In genomic region chr2:75465317-75465998, GRCh38 we compare ENCODE assay signal across 9 cellular contexts.
DNase-seq lines count a peak whose midpoint lies in the region; ATAC-seq and TF ChIP-seq lines count a peak whose summit lies in the region.
"Had no signal": no experiment of that assay in that cellular context is flagged by ENCODE, and none has a peak within 500 bp of the region (broad histone marks: within the 10 kb centered on the region; RNA-seq: fewer than 3 reads in every experiment).

No MANE protein-coding gene starts in this region.

- DNase-seq in COLO829 (ENCODE audit: low spot score) (peak; percentile 36), HT1080 (ENCODE audit: low read depth) (peak; percentile 36), astrocyte of the cerebellum (ENCODE audit: low read depth) (peak; percentile 41), left lobe of liver (ENCODE audit: low spot score) (no peak), NCI-H526 (lab: John Stamatoyannopoulos, UW) (no peak), GF-D8 (lab: John Stamatoyannopoulos, UW) (no peak), natural killer cell (no peak)

- ATAC-seq in left lobe of liver = peak; percentile 89
- ATAC-seq in natural killer cell = no peak
- ATAC-seq in HG03432 (IDR thresholded peaks at IDR 0.05; ENCODE audit: unreplicated experiment) = no peak

- peaks cover 0 to 2% of the 10 kb centered on the region in 2 donors for H3K9me3 Mint-ChIP-seq in natural killer cell

- in situ Hi-C loops in astrocyte of the cerebellum (cut with HindIII; ENCODE audit: low sequenced_read_pairs) = no loop called here

- no peaks in the 10 kb centered on the region for H3K4me1 Mint-ChIP-seq in natural killer cell

- no peak overlapping the region for H3K27ac Mint-ChIP-seq in natural killer cell

- intact Hi-C loops in natural killer cell (cut with micrococcal nuclease) = no loop called here

- H3K36me3 Mint-ChIP-seq in natural killer cell = no peaks in the 10 kb centered on the region

- H3K4me3 Mint-ChIP-seq in natural killer cell = no peak overlapping the region

- H3K27me3 Mint-ChIP-seq in natural killer cell (ENCODE audit: low read depth in 2 of 2) = peaks cover 11 to 47% of the 10 kb centered on the region in 2 donors

- TF ChIP-seq CTCF in astrocyte of the cerebellum (IDR thresholded peaks at IDR 0.05; ENCODE audit: low read depth, low read length, missing control alignments) (peak; percentile 79), natural killer cell (IDR thresholded peaks at IDR 0.05) (no peak)

- no peak overlapping the region for H3K4me3 ChIP-seq in astrocyte of the cerebellum (ENCODE audit: low read depth, low read length)
- H3K4me3 ChIP-seq: SK-N-MC had no signal

Comparison
In these comparisons a context has a peak if more than half of its experiments do, and no peak if none do; other contexts are left out.
1. DNase-seq: peak in COLO829 (single experiment), HT1080 (single experiment) and astrocyte of the cerebellum (single experiment); none in left lobe of liver (single experiment), NCI-H526 (0 of 2), GF-D8 (single experiment) and natural killer cell (single experiment).